ENCODE assay signal across 8 cellular contexts in the genomic region with DNA sequence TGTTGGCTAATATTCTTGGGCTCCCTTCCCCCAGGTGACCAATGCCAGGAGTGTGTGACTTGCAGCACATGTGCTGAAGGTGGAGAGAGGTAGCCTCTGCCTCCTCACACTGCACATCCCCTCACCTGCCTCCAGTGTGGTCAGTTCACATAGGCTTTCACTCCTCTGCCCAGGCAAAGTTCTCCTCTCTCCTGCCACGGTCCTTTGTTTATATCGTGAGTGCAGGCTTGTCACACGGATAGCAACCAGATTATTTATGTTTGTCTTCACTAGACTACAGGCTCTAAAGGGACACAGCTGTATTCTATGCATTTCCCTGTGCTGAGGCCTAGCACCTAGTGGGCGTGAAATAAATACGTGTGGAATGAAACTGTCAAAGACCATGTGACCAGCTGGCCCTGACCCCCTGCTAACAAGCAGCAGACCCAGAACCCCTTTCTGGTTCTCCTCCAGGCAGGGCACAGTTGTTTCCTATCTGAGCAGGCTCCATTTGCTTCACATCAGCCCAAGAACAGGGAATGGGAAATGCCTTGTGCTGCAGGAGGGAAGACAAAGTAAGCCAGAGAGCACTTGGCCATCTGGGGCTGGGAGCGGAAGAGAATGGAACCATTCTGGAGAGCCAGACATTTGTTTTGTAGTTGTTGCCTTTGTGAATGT. TPM values are rescaled to one million over a fixed set of nuclear protein-coding genes. Genes with fewer than 3 reads are reported as not detected.
DNase-seq lines count a peak whose midpoint lies in the region; ATAC-seq and TF ChIP-seq lines count a peak whose summit lies in the region.

No MANE protein-coding gene starts in this region.

- intact Hi-C loops in left cardiac atrium (cut with DNase I) = no loop called here

- DNase-seq in DMS153 (lab: John Stamatoyannopoulos, UW) = peak; percentile 69
- DNase-seq in RWPE2 (ENCODE audit: low spot score) = no peak
- no peak for DNase-seq in left cardiac atrium
- DNase-seq in osteocyte (ENCODE audit: extremely low spot score, unreplicated experiment) = no peak
- DNase-seq in NCI-H1092 treated with DMSO at 0.1 percent for 48 hours (lab: John Stamatoyannopoulos, UW) = no peak
- no peak for DNase-seq in NCI-H1105 treated with DMSO at 0.1 percent for 48 hours (lab: John Stamatoyannopoulos, UW)

- H3K4me3 ChIP-seq in RWPE2 (ENCODE audit: severe bottlenecking) = no peak overlapping the region

- ATAC-seq in RWPE2 (ENCODE audit: low read depth) (no peak; the same call in 2 of the 3 replicates), left cardiac atrium (peak; percentile 9 to 35), GM18502 (IDR thresholded peaks at IDR 0.05; ENCODE audit: poor library complexity, unreplicated experiment) (no peak), HG03460 (IDR thresholded peaks at IDR 0.05; ENCODE audit: unreplicated experiment) (no peak)

- H3K4me1 ChIP-seq in RWPE2 (ENCODE audit: insufficient read depth, poor library complexity, severe bottlenecking) = peaks cover 11% of the 10 kb centered on the region

- H3K27ac ChIP-seq in RWPE2 (ENCODE audit: poor library complexity, severe bottlenecking) = peak overlapping the region; percentile 44

- H3K36me3 Mint-ChIP-seq in osteocyte (ENCODE audit: unreplicated experiment) = no peaks in the 10 kb centered on the region

- no peaks in the 10 kb centered on the region for H3K9me3 ChIP-seq in RWPE2 (ENCODE audit: severe bottlenecking)

- no peaks in the 10 kb centered on the region for H3K27me3 ChIP-seq in RWPE2 (ENCODE audit: insufficient read depth, poor library complexity, severe bottlenecking)

- no peak overlapping the region for H3K4me3 Mint-ChIP-seq in osteocyte (ENCODE audit: unreplicated experiment)

- H3K9me3 Mint-ChIP-seq in osteocyte (ENCODE audit: unreplicated experiment) = no peaks in the 10 kb centered on the region

- H3K27me3 Mint-ChIP-seq in osteocyte (ENCODE audit: unreplicated experiment) = peaks cover 33% of the 10 kb centered on the region

- TF ChIP-seq CTCF in RWPE2 (IDR thresholded peaks at IDR 0.05; ENCODE audit: poor library complexity, severe bottlenecking) (no peak), osteocyte (IDR thresholded peaks at IDR 0.05) (no peak)

- H3K4me1 Mint-ChIP-seq in osteocyte (ENCODE audit: unreplicated experiment) = peaks cover 15% of the 10 kb centered on the region

- peak overlapping the region; percentile 8 for H3K27ac Mint-ChIP-seq in osteocyte (ENCODE audit: unreplicated experiment)

- no peaks in the 10 kb centered on the region for H3K36me3 ChIP-seq in RWPE2 (ENCODE audit: low read depth)

RNA-seq across cellular contexts. Expression of a gene that starts 42.3 kb away (rescaled TPM):
- total RNA-seq in left cardiac atrium (under 1 TPM; 0.27 to 0.86 TPM), osteocyte (0.51 and 0.76 TPM in 2 replicates)

RNA-seq across cellular contexts. Expression of a gene that starts 45.5 kb away (rescaled TPM):
- total RNA-seq in left cardiac atrium = not detected
- total RNA-seq in osteocyte = not detected in 2 replicates

RNA-seq across cellular contexts. Expression of a gene that starts 56.3 kb away (rescaled TPM):
- 100 to 1,000 TPM in 1 of 2 donors, 10 to 100 TPM in 1; 42.1 to 103 TPM for total RNA-seq in left cardiac atrium
- total RNA-seq in osteocyte = not detected in 2 replicates

Comparison
In these comparisons a context has a peak if more than half of its experiments do, and no peak if none do; other contexts are left out.
1. ATAC-seq: peak in left cardiac atrium (2 of 2); none in RWPE2 (single experiment), GM18502 (single experiment) and HG03460 (single experiment).
2. RNA of a gene that starts 56.3 kb away (total RNA-seq): 42.1 to 103 TPM in left cardiac atrium; not detected in osteocyte; every median in the first group is over 10 times any median in the second.